9 cellular contexts compared by ENCODE assay signal in genomic region chr12:111578276-111578970, GRCh38. TPM values are rescaled to one million over a fixed set of nuclear protein-coding genes. Genes with fewer than 3 reads are reported as not detected.
DNase-seq lines count a peak whose midpoint lies in the region; ATAC-seq and TF ChIP-seq lines count a peak whose summit lies in the region.
"Had no signal": no experiment of that assay in that cellular context is flagged by ENCODE, and none has a peak within 500 bp of the region (broad histone marks: within the 10 kb centered on the region; RNA-seq: fewer than 3 reads in every experiment).

No MANE protein-coding gene starts in this region.

- H3K27me3 Mint-ChIP-seq in activated CD8-positive, alpha-beta T cell treated with anti-CD3 and anti-CD28 coated beads for 36 hours, result no peaks in the 10 kb centered on the region
- H3K27me3 Mint-ChIP-seq in activated CD8-positive, alpha-beta T cell treated with anti-CD3 and anti-CD28 coated beads, Interleukin-2, amount 10 ng/mL, durations not matched to agents 7 days and 5 days (ENCODE audit: low read depth), result no peaks in the 10 kb centered on the region
- H3K27me3 Mint-ChIP-seq in stimulated activated naive CD8-positive, alpha-beta T cell treated with anti-CD3 and anti-CD28 coated beads, Interleukin-15, amount 100 ng/mL, for 72 hours, result no peaks in the 10 kb centered on the region

- no peak for DNase-seq in activated CD8-positive, alpha-beta T cell treated with anti-CD3 and anti-CD28 coated beads for 36 hours
- no peak for DNase-seq in activated CD8-positive, alpha-beta T cell treated with anti-CD3 and anti-CD28 coated beads, Interleukin-2, amount 10 ng/mL, durations not matched to agents 7 days and 5 days
- DNase-seq in RWPE1 (ENCODE audit: low spot score) (peak; percentile 52), fibroblast of mammary gland (ENCODE audit: low read depth) (peak; percentile 77), NCI-H69 (lab: John Stamatoyannopoulos, UW) (no peak), SKM-1 treated with dmso at 0.1 percent for 144 hours (lab: John Stamatoyannopoulos, UW; ENCODE audit: unreplicated experiment) (no peak)
- no peak for DNase-seq in stimulated activated naive CD8-positive, alpha-beta T cell treated with anti-CD3 and anti-CD28 coated beads, Interleukin-15, amount 100 ng/mL, for 72 hours
- DNase-seq in stimulated activated CD4-positive, alpha-beta T cell treated with anti-CD3 and anti-CD28 coated beads, Interleukin-12 subunit alpha, Interleukin-12 subunit beta, amount 100 ng/mL, for 4 hours, result no peak
- DNase-seq: NCI-H2171 had no signal

- H3K27ac ChIP-seq in RWPE1, result peak overlapping the region; percentile 42

- H3K9me3 Mint-ChIP-seq in activated CD8-positive, alpha-beta T cell treated with anti-CD3 and anti-CD28 coated beads for 36 hours, result no peaks in the 10 kb centered on the region
- no peaks in the 10 kb centered on the region for H3K9me3 Mint-ChIP-seq in activated CD8-positive, alpha-beta T cell treated with anti-CD3 and anti-CD28 coated beads, Interleukin-2, amount 10 ng/mL, durations not matched to agents 7 days and 5 days (ENCODE audit: insufficient read depth)
- H3K9me3 Mint-ChIP-seq in stimulated activated naive CD8-positive, alpha-beta T cell treated with anti-CD3 and anti-CD28 coated beads, Interleukin-15, amount 100 ng/mL, for 72 hours, result no peaks in the 10 kb centered on the region

- peaks cover 13% of the 10 kb centered on the region for H3K4me1 Mint-ChIP-seq in activated CD8-positive, alpha-beta T cell treated with anti-CD3 and anti-CD28 coated beads for 36 hours (ENCODE audit: low read depth)
- peaks cover 13% of the 10 kb centered on the region for H3K4me1 Mint-ChIP-seq in activated CD8-positive, alpha-beta T cell treated with anti-CD3 and anti-CD28 coated beads, Interleukin-2, amount 10 ng/mL, durations not matched to agents 7 days and 5 days (ENCODE audit: low read depth)
- H3K4me1 Mint-ChIP-seq in stimulated activated naive CD8-positive, alpha-beta T cell treated with anti-CD3 and anti-CD28 coated beads, Interleukin-15, amount 100 ng/mL, for 72 hours, result peaks cover 19% of the 10 kb centered on the region

- H3K27ac Mint-ChIP-seq in activated CD8-positive, alpha-beta T cell treated with anti-CD3 and anti-CD28 coated beads for 36 hours, result peak overlapping the region; percentile 22
- H3K27ac Mint-ChIP-seq in activated CD8-positive, alpha-beta T cell treated with anti-CD3 and anti-CD28 coated beads, Interleukin-2, amount 10 ng/mL, durations not matched to agents 7 days and 5 days, result no peak overlapping the region
- no peak overlapping the region for H3K27ac Mint-ChIP-seq in stimulated activated naive CD8-positive, alpha-beta T cell treated with anti-CD3 and anti-CD28 coated beads, Interleukin-15, amount 100 ng/mL, for 72 hours

- H3K4me3 ChIP-seq in fibroblast of mammary gland (ENCODE audit: control insufficient read depth, low read depth, low read length), result no peak overlapping the region

- H3K4me3 Mint-ChIP-seq in activated CD8-positive, alpha-beta T cell treated with anti-CD3 and anti-CD28 coated beads for 36 hours, result no peak overlapping the region
- no peak overlapping the region for H3K4me3 Mint-ChIP-seq in activated CD8-positive, alpha-beta T cell treated with anti-CD3 and anti-CD28 coated beads, Interleukin-2, amount 10 ng/mL, durations not matched to agents 7 days and 5 days
- no peak overlapping the region for H3K4me3 Mint-ChIP-seq in stimulated activated naive CD8-positive, alpha-beta T cell treated with anti-CD3 and anti-CD28 coated beads, Interleukin-15, amount 100 ng/mL, for 72 hours

- CTCF ChIA-PET in activated CD8-positive, alpha-beta T cell treated with anti-CD3 and anti-CD28 coated beads for 36 hours (lab: Charles Lee), result no interaction called here
- CTCF ChIA-PET in activated CD8-positive, alpha-beta T cell treated with anti-CD3 and anti-CD28 coated beads, Interleukin-2, amount 10 ng/mL, durations not matched to agents 7 days and 5 days (lab: Charles Lee), result interaction anchor here (0.9 kb wide), 1 partner anchor 49 kb away, joined by 3 read pairs; no protein-coding TSS in a partner anchor
- CTCF ChIA-PET in RWPE1 (lab: Yijun Ruan, JAX), result no interaction called here

- intact Hi-C loops in activated CD8-positive, alpha-beta T cell treated with anti-CD3 and anti-CD28 coated beads for 36 hours (cut with micrococcal nuclease), result no loop called here

- no peak for TF ChIP-seq CTCF in activated CD8-positive, alpha-beta T cell treated with anti-CD3 and anti-CD28 coated beads for 36 hours (IDR thresholded peaks at IDR 0.05)
- TF ChIP-seq CTCF in RWPE1 (conservative IDR thresholded peaks at IDR 0.05; ENCODE audit: low read depth), result no peak
- TF ChIP-seq CTCF in fibroblast of mammary gland (conservative IDR thresholded peaks at IDR 0.05; ENCODE audit: control insufficient read depth, insufficient read depth, low read depth, low read length), result no peak

- POLR2A ChIA-PET in activated CD8-positive, alpha-beta T cell treated with anti-CD3 and anti-CD28 coated beads for 36 hours (lab: Charles Lee), result no interaction called here
- POLR2A ChIA-PET in activated CD8-positive, alpha-beta T cell treated with anti-CD3 and anti-CD28 coated beads, Interleukin-2, amount 10 ng/mL, durations not matched to agents 7 days and 5 days (lab: Charles Lee), result no interaction called here
- POLR2A ChIA-PET in RWPE1 (lab: Yijun Ruan, JAX; ENCODE audit: low non-redundant PET), result no interaction called here

- ATAC-seq in activated CD8-positive, alpha-beta T cell treated with anti-CD3 and anti-CD28 coated beads for 36 hours, result peak; percentile 42
- ATAC-seq in activated CD8-positive, alpha-beta T cell treated with anti-CD3 and anti-CD28 coated beads, Interleukin-2, amount 10 ng/mL, durations not matched to agents 7 days and 5 days, result no peak
- ATAC-seq in stimulated activated naive CD8-positive, alpha-beta T cell treated with anti-CD3 and anti-CD28 coated beads, Interleukin-15, amount 100 ng/mL, for 72 hours, result peak; percentile 61

- H3K36me3 Mint-ChIP-seq in activated CD8-positive, alpha-beta T cell treated with anti-CD3 and anti-CD28 coated beads for 36 hours (ENCODE audit: low read depth), result peaks cover 7% of the 10 kb centered on the region
- H3K36me3 Mint-ChIP-seq in activated CD8-positive, alpha-beta T cell treated with anti-CD3 and anti-CD28 coated beads, Interleukin-2, amount 10 ng/mL, durations not matched to agents 7 days and 5 days (ENCODE audit: low read depth), result no peaks in the 10 kb centered on the region

RNA-seq across cellular contexts. Expression of gene ATXN2, which starts 20.7 kb away (rescaled TPM):
- total RNA-seq in activated CD8-positive, alpha-beta T cell treated with anti-CD3 and anti-CD28 coated beads for 36 hours, result 10 to 100 TPM; 32.2 to 35.6 TPM
- total RNA-seq in activated CD8-positive, alpha-beta T cell treated with anti-CD3 and anti-CD28 coated beads, Interleukin-2, amount 10 ng/mL, durations not matched to agents 7 days and 5 days, result 10 to 100 TPM; 36.8 to 37.8 TPM

Comparison
In these comparisons a context has a peak if more than half of its experiments do, and no peak if none do; other contexts are left out.
1. DNase-seq: peak in RWPE1 (single experiment) and fibroblast of mammary gland (single experiment); none in activated CD8-positive, alpha-beta T cell treated with anti-CD3 and anti-CD28 coated beads for 36 hours (single experiment), activated CD8-positive, alpha-beta T cell treated with anti-CD3 and anti-CD28 coated beads, Interleukin-2, amount 10 ng/mL, durations not matched to agents 7 days and 5 days (single experiment), stimulated activated naive CD8-positive, alpha-beta T cell treated with anti-CD3 and anti-CD28 coated beads, Interleukin-15, amount 100 ng/mL, for 72 hours (0 of 2), NCI-H69 (single experiment), stimulated activated CD4-positive, alpha-beta T cell treated with anti-CD3 and anti-CD28 coated beads, Interleukin-12 subunit alpha, Interleukin-12 subunit beta, amount 100 ng/mL, for 4 hours (single experiment) and SKM-1 treated with dmso at 0.1 percent for 144 hours (single experiment).